8 cellular contexts compared by ENCODE assay signal in the genomic region with DNA sequence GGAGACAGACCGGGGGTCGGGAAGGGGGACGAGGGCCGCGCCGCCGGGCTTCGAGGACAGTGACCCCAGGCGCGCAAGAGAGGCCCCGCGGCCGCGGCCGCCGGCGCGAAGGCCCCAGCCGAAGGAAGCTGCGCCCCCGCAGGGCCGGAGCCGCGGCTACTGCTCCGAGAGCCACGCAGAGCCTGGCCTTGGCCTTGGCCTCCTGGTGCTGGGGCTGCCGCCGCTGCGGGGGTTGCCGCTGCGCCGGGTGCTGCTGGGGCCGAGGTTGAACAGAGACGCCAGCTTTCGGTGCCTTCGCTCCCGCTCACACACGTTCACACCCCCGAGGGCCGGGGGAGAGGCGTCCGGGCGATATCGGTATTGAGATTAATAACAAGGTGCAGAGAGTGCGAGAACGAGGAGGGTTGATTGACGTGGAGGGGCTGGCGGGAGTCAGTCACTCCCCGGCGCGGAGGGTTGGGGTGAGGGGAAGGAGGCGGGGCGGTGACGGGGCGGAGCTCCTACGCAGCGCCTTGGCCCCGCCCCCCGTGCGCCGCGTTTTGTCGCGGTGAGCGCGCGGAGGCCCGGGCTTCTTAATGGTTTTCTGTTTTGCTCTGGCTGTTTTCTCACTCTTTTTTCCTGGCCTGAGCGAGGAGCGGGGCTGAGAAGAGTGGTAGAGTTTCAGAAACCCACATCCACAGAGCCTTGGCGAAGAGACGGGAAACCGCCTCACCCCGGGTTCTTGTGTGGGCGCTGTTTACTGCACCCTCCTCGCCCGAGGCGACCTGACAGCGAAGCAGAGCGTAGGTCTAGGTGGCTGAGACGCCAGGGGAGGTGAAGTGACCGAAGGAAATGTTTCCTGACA. TPM values are rescaled to one million over a fixed set of nuclear protein-coding genes. Genes with fewer than 3 reads are reported as not detected.
DNase-seq lines count a peak whose midpoint lies in the region; ATAC-seq, FAIRE-seq and TF ChIP-seq lines count a peak whose summit lies in the region.

No MANE protein-coding gene starts in this region.

- peaks cover 0 to 3% of the 10 kb centered on the region in 2 donors for H3K9me3 Mint-ChIP-seq in activated naive CD4-positive, alpha-beta T cell treated with anti-CD3 and anti-CD28 coated beads, Interleukin-2, amount 50 U/mL, for 72 hours
- H3K9me3 Mint-ChIP-seq in glutamatergic neuron (ENCODE audit: unreplicated experiment) = peaks cover 21% of the 10 kb centered on the region

- H3K27me3 ChIP-seq in SK-N-SH (ENCODE audit: insufficient read depth) (no peaks in the 10 kb centered on the region), pancreas (no peaks in the 10 kb centered on the region), tibial artery (no peaks in the 10 kb centered on the region)

- TF ChIP-seq CTCF in GM10248 (IDR thresholded peaks at IDR 0.05; ENCODE audit: control extremely low read depth, extremely low read depth, low read depth, missing control alignments) (peak; percentile 1), HFF-Myc (IDR thresholded peaks at IDR 0.05; ENCODE audit: low read depth, low read length, missing control alignments) (no peak), SK-N-SH (IDR thresholded peaks at IDR 0.05) (0 out of 2 replicates have a peak, but pooled peaks have one; percentile 6), glutamatergic neuron (IDR thresholded peaks at IDR 0.05; ENCODE audit: partially characterized antibody, unreplicated experiment) (no peak), pancreas (IDR thresholded peaks at IDR 0.05) (no peak), tibial artery (IDR thresholded peaks at IDR 0.05) (no peak)

- CTCF ChIA-PET in GM10248 (lab: Yijun Ruan, JAX) (interaction anchor here (1.4 to 1.7 kb wide), 4 partner anchors 20 to 42 kb away, joined by 4 to 9 read pairs (median 4); a partner anchor contains a TSS), SK-N-SH (lab: Yijun Ruan, JAX) (interaction anchor here (1.0 to 2.1 kb wide), 3 partner anchors 10 to 219 kb away, joined by 3 to 11 read pairs (median 5); a partner anchor contains a TSS)

- H3K4me1 Mint-ChIP-seq in glutamatergic neuron (ENCODE audit: low read depth, unreplicated experiment) = peaks cover 8% of the 10 kb centered on the region

- H3K79me2 ChIP-seq in SK-N-SH (ENCODE audit: insufficient read depth) = peaks cover 32% of the 10 kb centered on the region

- peak overlapping the region; percentile 99 for H3K27ac Mint-ChIP-seq in activated naive CD4-positive, alpha-beta T cell treated with anti-CD3 and anti-CD28 coated beads, Interleukin-2, amount 50 U/mL, for 72 hours
- H3K27ac Mint-ChIP-seq in glutamatergic neuron (ENCODE audit: unreplicated experiment) = peak overlapping the region; percentile 90

- no peak for TF ChIP-seq EP300 in SK-N-SH (IDR thresholded peaks at IDR 0.05; ENCODE audit: borderline replicate concordance in 1 of 2, low read depth in 1 of 2, low read length in 1 of 2)

- peaks cover 0 to 12% of the 10 kb centered on the region in 2 experiments; a peak in 2 of 4 replicates for H3K4me1 ChIP-seq in SK-N-SH (ENCODE audit: control insufficient read depth in 1 of 2, insufficient read depth in 2 of 2, low read depth in 1 of 2, low read length in 1 of 2)
- peaks cover under 1 to 31% (median 29%) of the 10 kb centered on the region in 3 donors for H3K4me1 ChIP-seq in pancreas
- H3K4me1 ChIP-seq in tibial artery = peaks cover 0 to 38% (median 24%) of the 10 kb centered on the region in 4 donors

- peak; percentile 80 to 86 for ATAC-seq in activated naive CD4-positive, alpha-beta T cell treated with anti-CD3 and anti-CD28 coated beads, Interleukin-2, amount 50 U/mL, for 72 hours
- ATAC-seq in pancreas = peak; percentile 84 to 91 (median 85)

- H3K9ac ChIP-seq in SK-N-SH = peak overlapping the region; percentile 72

- POLR2A ChIA-PET in GM10248 (lab: Yijun Ruan, JAX) = interaction anchor here (0.6 to 1.7 kb wide), 4 partner anchors 16 to 749 kb away, joined by 3 to 10 read pairs (median 7); a partner anchor contains a TSS
- POLR2A ChIA-PET in SK-N-SH (lab: Yijun Ruan, JAX) = interaction anchor here (1.0 to 1.9 kb wide), 3 partner anchors 8 to 957 kb away, joined by 3 to 6 read pairs (median 3); a partner anchor contains a TSS

- TF ChIP-seq RAD21 in SK-N-SH (IDR thresholded peaks at IDR 0.05; ENCODE audit: low read length) = no peak

- peaks cover 13% of the 10 kb centered on the region for H3F3A ChIP-seq in SK-N-SH (replicated peaks; ENCODE audit: insufficient read depth)

- WGBS in SK-N-SH (ENCODE audit: low lambda C conversion rate) = under 1% methylated on average over 33 of the region's 82 CpGs
- 0 to 1% methylated on average over 68 to 82 of the region's 82 CpGs for WGBS in pancreas, 2 donors

- no peak for FAIRE-seq in pancreas (lab: Jason Lieb, UNC)

- DNase-seq in GM10248 (ENCODE audit: extremely low spot score) (peak; percentile 94), HFF-Myc (ENCODE audit: extremely low read depth, low read depth) (peak; percentile 32), MV-4-11 (lab: John Stamatoyannopoulos, UW) (peak; percentile 78), SK-N-SH (peak; percentile 94), glutamatergic neuron (peak; percentile 94), pancreas (peak; percentile 88 to 97 (median 94)), tibial artery (peak; percentile 89 to 94)
- peak; percentile 93 to 96 for DNase-seq in activated naive CD4-positive, alpha-beta T cell treated with anti-CD3 and anti-CD28 coated beads, Interleukin-2, amount 50 U/mL, for 72 hours (ENCODE audit: low spot score in 2 of 2)

- H3K4me3 Mint-ChIP-seq in glutamatergic neuron (ENCODE audit: unreplicated experiment) = peak overlapping the region; percentile 86

- H2AFZ ChIP-seq in SK-N-SH (ENCODE audit: low read depth) = peak overlapping the region; percentile 79

- H3K27ac ChIP-seq in SK-N-SH (ENCODE audit: low read depth in 2 of 2, low read length in 1 of 2) (peak overlapping the region; percentile 69 to 96), pancreas (peak overlapping the region; percentile 91 to 100 (median 98)), tibial artery (peak overlapping the region; percentile 98 to 99)

- H3K9me2 ChIP-seq in SK-N-SH = no peaks in the 10 kb centered on the region

- intact Hi-C loops in pancreas (cut with DNase I) (no loop called here), tibial artery (cut with DNase I; ENCODE audit: low total_unique reads) (loop anchor here (5.0 kb wide), 1 partner anchor 42 kb away; a partner anchor contains a TSS)

- H3K36me3 ChIP-seq in SK-N-SH (replicated peaks in 1 of 2; ENCODE audit: control insufficient read depth in 1 of 2, insufficient read depth in 2 of 2, low read length in 1 of 2) (no peaks in the 10 kb centered on the region), pancreas (no peaks in the 10 kb centered on the region), tibial artery (no peaks in the 10 kb centered on the region)

- H3K9me3 ChIP-seq in SK-N-SH (no peaks in the 10 kb centered on the region; the same call in 1 of the 2 replicates), pancreas (no peaks in the 10 kb centered on the region), tibial artery (no peaks in the 10 kb centered on the region)

- peak overlapping the region; percentile 96 for H3K4me2 ChIP-seq in SK-N-SH

- peak overlapping the region; percentile 84 for H3K4me3 ChIP-seq in HFF-Myc (replicated peaks; ENCODE audit: low read depth, low read length)
- H3K4me3 ChIP-seq in SK-N-SH (ENCODE audit: low read depth in 2 of 2, low read length in 1 of 2) = peak overlapping the region; percentile 95 to 97
- peak overlapping the region; percentile 84 to 92 (median 86) for H3K4me3 ChIP-seq in pancreas
- peak overlapping the region; percentile 96 to 99 for H3K4me3 ChIP-seq in tibial artery

- peaks cover 7% of the 10 kb centered on the region for H3K27me3 Mint-ChIP-seq in glutamatergic neuron (ENCODE audit: unreplicated experiment)

- peaks cover 16 to 22% of the 10 kb centered on the region in 2 donors for H3K36me3 Mint-ChIP-seq in activated naive CD4-positive, alpha-beta T cell treated with anti-CD3 and anti-CD28 coated beads, Interleukin-2, amount 50 U/mL, for 72 hours
- H3K36me3 Mint-ChIP-seq in glutamatergic neuron (ENCODE audit: unreplicated experiment) = no peaks in the 10 kb centered on the region

- H4K20me1 ChIP-seq in SK-N-SH (ENCODE audit: insufficient read depth) = peaks cover 7% of the 10 kb centered on the region; the same call in 1 of the 2 replicates

TF ChIP-seq in SK-N-SH, 30 proteins besides CTCF, POLR2A, EP300 and RAD21 (continues in another document):
- TF ChIP-seq TAF1 (IDR thresholded peaks at IDR 0.05; ENCODE audit: borderline replicate concordance, low read depth, low read length) (peak; percentile 44; the same call in 1 of the 2 replicates), MXI1 (IDR thresholded peaks at IDR 0.05; ENCODE audit: low read depth, low read length) (peak; percentile 47; the same call in 1 of the 2 replicates)
- TF ChIP-seq, protein P1, sequence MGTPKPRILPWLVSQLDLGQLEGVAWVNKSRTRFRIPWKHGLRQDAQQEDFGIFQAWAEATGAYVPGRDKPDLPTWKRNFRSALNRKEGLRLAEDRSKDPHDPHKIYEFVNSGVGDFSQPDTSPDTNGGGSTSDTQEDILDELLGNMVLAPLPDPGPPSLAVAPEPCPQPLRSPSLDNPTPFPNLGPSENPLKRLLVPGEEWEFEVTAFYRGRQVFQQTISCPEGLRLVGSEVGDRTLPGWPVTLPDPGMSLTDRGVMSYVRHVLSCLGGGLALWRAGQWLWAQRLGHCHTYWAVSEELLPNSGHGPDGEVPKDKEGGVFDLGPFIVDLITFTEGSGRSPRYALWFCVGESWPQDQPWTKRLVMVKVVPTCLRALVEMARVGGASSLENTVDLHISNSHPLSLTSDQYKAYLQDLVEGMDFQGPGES (IDR thresholded peaks at IDR 0.05; ENCODE audit: low read depth, low read length) = no peak
- TF ChIP-seq, protein P2, sequence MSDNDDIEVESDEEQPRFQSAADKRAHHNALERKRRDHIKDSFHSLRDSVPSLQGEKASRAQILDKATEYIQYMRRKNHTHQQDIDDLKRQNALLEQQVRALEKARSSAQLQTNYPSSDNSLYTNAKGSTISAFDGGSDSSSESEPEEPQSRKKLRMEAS (IDR thresholded peaks at IDR 0.05; ENCODE audit: low read depth) = peak; percentile 8; the same call in 1 of the 2 replicates

RNA-seq across cellular contexts. Expression of a gene that starts 0.9 kb away (rescaled TPM):
- polyA plus RNA-seq in SK-N-SH (2012; rRNA removed) (2.3 and 2.8 TPM in 2 replicates), pancreas (1 to 10 TPM; 2.2 to 4.8 TPM)
- 4.1 and 4.6 TPM in 2 replicates for polyA plus RNA-seq in SK-N-SH (2012; cell fraction: cytosol; rRNA removed)
- 4.3 and 5.5 TPM in 2 replicates for polyA plus RNA-seq in SK-N-SH (2012; cell fraction: nucleus; rRNA removed)
- total RNA-seq in activated naive CD4-positive, alpha-beta T cell treated with anti-CD3 and anti-CD28 coated beads, Interleukin-2, amount 50 U/mL, for 72 hours = 100 to 1,000 TPM; 105 to 114 TPM
- total RNA-seq in glutamatergic neuron (ENCODE audit: unreplicated experiment) (11.9 TPM), pancreas (10 to 100 TPM; 22.3 to 38.7 (median 26.9) TPM)

RNA-seq across cellular contexts. Expression of a gene that starts 42.6 kb away (rescaled TPM):
- 11.0 and 13.0 TPM in 2 replicates for polyA plus RNA-seq in SK-N-SH (2012; rRNA removed)
- polyA plus RNA-seq in SK-N-SH (2012; cell fraction: cytosol; rRNA removed) = 18.3 and 28.8 TPM in 2 replicates
- polyA plus RNA-seq in SK-N-SH (2012; cell fraction: nucleus; rRNA removed) = 3.5 and 6.7 TPM in 2 replicates
- 10 to 100 TPM; 21.0 to 47.2 TPM for total RNA-seq in activated naive CD4-positive, alpha-beta T cell treated with anti-CD3 and anti-CD28 coated beads, Interleukin-2, amount 50 U/mL, for 72 hours
- 20.1 TPM for total RNA-seq in glutamatergic neuron (ENCODE audit: unreplicated experiment)
- 10 to 100 TPM in 4 of 6 donors, 1 to 10 TPM in 2; 8.0 to 16.0 (median 12.4) TPM for total RNA-seq in pancreas
- polyA plus RNA-seq in pancreas = 10 to 100 TPM; 21.5 to 27.7 TPM

Comparison
In these comparisons a context has a peak if more than half of its experiments do, and no peak if none do; other contexts are left out.
1. Peak in every context shown above with its lines: DNase-seq, ATAC-seq, H3K4me3 ChIP-seq and H3K27ac ChIP-seq.
2. DNase-seq: peak in every context shown above with its lines; median percentile 94 in activated naive CD4-positive, alpha-beta T cell treated with anti-CD3 and anti-CD28 coated beads, Interleukin-2, amount 50 U/mL, for 72 hours; 94 in GM10248; 94 in SK-N-SH; 94 in glutamatergic neuron; 94 in pancreas; 92 in tibial artery; 78 in MV-4-11; 32 in HFF-Myc.
3. CTCF ChIP-seq: peak in GM10248 (single experiment) and SK-N-SH (single experiment); none in HFF-Myc (single experiment), glutamatergic neuron (single experiment), pancreas (0 of 4) and tibial artery (0 of 2).